8 cellular contexts compared by ENCODE assay signal in genomic region chr5:41869150-41869738, GRCh38. TPM values are rescaled to one million over a fixed set of nuclear protein-coding genes. Genes with fewer than 3 reads are reported as not detected.
DNase-seq lines count a peak whose midpoint lies in the region; ATAC-seq and TF ChIP-seq lines count a peak whose summit lies in the region.

No MANE protein-coding gene starts in this region.

- no peak for TF ChIP-seq POLR2A in gastrocnemius medialis (IDR thresholded peaks at IDR 0.05)

- H3K9me3 Mint-ChIP-seq in CD4-positive, CD25-positive, alpha-beta regulatory T cell: no peaks in the 10 kb centered on the region
- no peaks in the 10 kb centered on the region for H3K9me3 Mint-ChIP-seq in GM23338
- H3K9me3 Mint-ChIP-seq in MCF 10A (ENCODE audit: unreplicated experiment): no peaks in the 10 kb centered on the region

- peaks cover 40 to 67% (median 56%) of the 10 kb centered on the region in 4 donors for H3K4me1 Mint-ChIP-seq in CD4-positive, CD25-positive, alpha-beta regulatory T cell
- peaks cover 14% of the 10 kb centered on the region; the same call in 2 of the 3 replicates for H3K4me1 Mint-ChIP-seq in GM23338
- peaks cover 26% of the 10 kb centered on the region for H3K4me1 Mint-ChIP-seq in MCF 10A (ENCODE audit: insufficient read depth, unreplicated experiment)

- intact Hi-C loops in PC-9 (cut with micrococcal nuclease; ENCODE audit: unreplicated experiment) (no loop called here), MCF 10A (cut with micrococcal nuclease) (loop anchor here (1.0 kb wide), 1 partner anchor 35 kb away; the partner anchor contains the start of gene RIMOC1), gastrocnemius medialis (cut with DNase I; ENCODE audit: low total_unique reads) (no loop called here)

- no peak for ATAC-seq in CD4-positive, CD25-positive, alpha-beta regulatory T cell (ENCODE audit: low read depth in 2 of 2)
- ATAC-seq in GM23338: peak; percentile 71
- peak in 1 of 2 donors; percentile 71 for ATAC-seq in gastrocnemius medialis
- ATAC-seq in HG03025 (IDR thresholded peaks at IDR 0.05; ENCODE audit: low FRiP score, unreplicated experiment): no peak

- BruUV-seq in PC-9 (replicated peaks; lab: Mats Ljungman, UMichigan) (no TSS peak), MCF 10A (replicated peaks; lab: Mats Ljungman, UMichigan) (no TSS peak)

- no peaks in the 10 kb centered on the region for H3K27me3 ChIP-seq in CD4-positive, CD25-positive, alpha-beta regulatory T cell (ENCODE audit: control insufficient read depth, insufficient read depth, low read length)
- peaks cover 36% of the 10 kb centered on the region for H3K27me3 ChIP-seq in GM23338 (ENCODE audit: insufficient read depth)
- H3K27me3 ChIP-seq in PC-9 (ENCODE audit: insufficient read depth, low read depth): peaks cover 24% of the 10 kb centered on the region
- H3K27me3 ChIP-seq in gastrocnemius medialis: no peaks in the 10 kb centered on the region

- H3K36me3 ChIP-seq in CD4-positive, CD25-positive, alpha-beta regulatory T cell (ENCODE audit: control insufficient read depth, insufficient read depth, low read length): no peaks in the 10 kb centered on the region
- H3K36me3 ChIP-seq in GM23338 (ENCODE audit: insufficient read depth): no peaks in the 10 kb centered on the region
- H3K36me3 ChIP-seq in PC-9 (ENCODE audit: low read depth): no peaks in the 10 kb centered on the region
- no peaks in the 10 kb centered on the region for H3K36me3 ChIP-seq in gastrocnemius medialis

- H3K27me3 Mint-ChIP-seq in CD4-positive, CD25-positive, alpha-beta regulatory T cell: no peaks in the 10 kb centered on the region
- H3K27me3 Mint-ChIP-seq in GM23338 (ENCODE audit: insufficient read depth, low read depth, poor library complexity) (peaks cover 12% of the 10 kb centered on the region), MCF 10A (ENCODE audit: insufficient read depth, unreplicated experiment) (no peaks in the 10 kb centered on the region)

- peak overlapping the region; percentile 60 for H3K4me3 ChIP-seq in CD4-positive, CD25-positive, alpha-beta regulatory T cell (ENCODE audit: low read depth, low read length)
- H3K4me3 ChIP-seq in GM23338 (peak overlapping the region; percentile 90), PC-9 (peak overlapping the region; percentile 67; the same call in 1 of the 2 replicates), iPS-18c (ENCODE audit: insufficient read depth, low read depth, low read length) (peak overlapping the region; percentile 95), gastrocnemius medialis (peak overlapping the region; percentile 74 to 87 (median 84))

- no peak for TF ChIP-seq CTCF in GM23338 (conservative IDR thresholded peaks at IDR 0.05; ENCODE audit: low read depth in 2 of 2)
- TF ChIP-seq CTCF in PC-9 (conservative IDR thresholded peaks at IDR 0.05): no peak
- TF ChIP-seq CTCF in MCF 10A (IDR thresholded peaks at IDR 0.05; ENCODE audit: unreplicated experiment): no peak
- no peak for TF ChIP-seq CTCF in gastrocnemius medialis (IDR thresholded peaks at IDR 0.05 in 4 of 5, conservative IDR thresholded peaks at IDR 0.05 in 1 of 5)

- in situ Hi-C loops in gastrocnemius medialis (cut with MboI; ENCODE audit: low sequenced_read_pairs in 4 of 4): loop anchor here in 3 of 4 donors (10.0 to 25.0 kb wide), 4 partner anchors 193 to 1026 kb away; partner anchors contain the start of gene CCDC152 (in 2 of the 3)

- DNase-seq in CD4-positive, CD25-positive, alpha-beta regulatory T cell: peak in 1 of 3 donors; percentile 3
- DNase-seq in GM23338 (ENCODE audit: low spot score) (peak; percentile 61), PC-9 (no peak), MCF 10A (ENCODE audit: unreplicated experiment) (peak; percentile 40), gastrocnemius medialis (peak; percentile 14 to 33), GDM1 (lab: John Stamatoyannopoulos, UW) (no peak)

- H3K27ac ChIP-seq in CD4-positive, CD25-positive, alpha-beta regulatory T cell (ENCODE audit: insufficient read depth, low read length, poor library complexity, severe bottlenecking): peak overlapping the region; percentile 92
- H3K27ac ChIP-seq in GM23338 (ENCODE audit: low read depth) (no peak overlapping the region), PC-9 (no peak overlapping the region), gastrocnemius medialis (peak overlapping the region; percentile 80 to 89 (median 86))

- H3K4me2 ChIP-seq in GM23338: peak overlapping the region; percentile 92
- peak overlapping the region; percentile 85 for H3K4me2 ChIP-seq in PC-9

- peak overlapping the region; percentile 96; the same call in 1 of the 2 replicates for H2AFZ ChIP-seq in GM23338
- H2AFZ ChIP-seq in PC-9: no peak overlapping the region

- H3K27ac Mint-ChIP-seq in CD4-positive, CD25-positive, alpha-beta regulatory T cell: peak overlapping the region; percentile 83 to 99 (median 96)
- no peak overlapping the region; the same call in 1 of the 2 replicates for H3K27ac Mint-ChIP-seq in GM23338
- peak overlapping the region; percentile 86 for H3K27ac Mint-ChIP-seq in MCF 10A (ENCODE audit: low read depth, unreplicated experiment)

- H3K4me3 Mint-ChIP-seq in CD4-positive, CD25-positive, alpha-beta regulatory T cell: peak overlapping the region; percentile 93 to 99 (median 96)
- H3K4me3 Mint-ChIP-seq in GM23338 (peak overlapping the region; percentile 89), MCF 10A (ENCODE audit: unreplicated experiment) (peak overlapping the region; percentile 89)

- CTCF ChIA-PET in PC-9 (lab: Charles Lee) (no interaction called here), MCF 10A (lab: Yijun Ruan, JAX) (interaction anchor here (0.6 to 6.1 kb wide), 8 partner anchors 12 to 1042 kb away, joined by 3 to 43 read pairs (median 3); partner anchors contain the start of genes FBXO4 and RIMOC1)

- H3K4me1 ChIP-seq in CD4-positive, CD25-positive, alpha-beta regulatory T cell (ENCODE audit: control insufficient read depth, insufficient read depth, low read length, poor library complexity, severe bottlenecking): peaks cover 39% of the 10 kb centered on the region
- H3K4me1 ChIP-seq in GM23338 (ENCODE audit: insufficient read depth) (peaks cover 10% of the 10 kb centered on the region; the same call in 1 of the 2 replicates), PC-9 (replicated peaks; ENCODE audit: insufficient read depth) (0 out of 2 replicates have a peak, but pooled peaks cover 4% of the 10 kb centered on the region), gastrocnemius medialis (peaks cover 7 to 11% of the 10 kb centered on the region in 2 donors)

- H4K20me1 ChIP-seq in GM23338 (replicated peaks; ENCODE audit: insufficient read depth): no peaks in the 10 kb centered on the region; the same call in none of the 2 replicates
- no peaks in the 10 kb centered on the region for H4K20me1 ChIP-seq in PC-9 (ENCODE audit: insufficient read depth)

- H3K9me2 ChIP-seq in GM23338 (ENCODE audit: insufficient read depth): no peaks in the 10 kb centered on the region
- no peaks in the 10 kb centered on the region for H3K9me2 ChIP-seq in PC-9 (ENCODE audit: insufficient read depth)

- H3K36me3 Mint-ChIP-seq in CD4-positive, CD25-positive, alpha-beta regulatory T cell: no peaks in the 10 kb centered on the region
- peaks cover 4% of the 10 kb centered on the region for H3K36me3 Mint-ChIP-seq in GM23338 (ENCODE audit: low read depth)
- peaks cover 6% of the 10 kb centered on the region for H3K36me3 Mint-ChIP-seq in MCF 10A (ENCODE audit: insufficient read depth, unreplicated experiment)

- H3F3A ChIP-seq in GM23338 (replicated peaks; ENCODE audit: low read depth) (0 out of 2 replicates have a peak, but pooled peaks cover 3% of the 10 kb centered on the region), PC-9 (ENCODE audit: insufficient read depth, low read depth) (no peaks in the 10 kb centered on the region)

- no peaks in the 10 kb centered on the region for H3K9me3 ChIP-seq in CD4-positive, CD25-positive, alpha-beta regulatory T cell (ENCODE audit: control insufficient read depth in 2 of 2, low read length in 2 of 2)
- H3K9me3 ChIP-seq in PC-9 (ENCODE audit: insufficient read depth, low read depth) (no peaks in the 10 kb centered on the region), iPS-18c (ENCODE audit: control insufficient read depth, insufficient read depth, low read length) (no peaks in the 10 kb centered on the region), gastrocnemius medialis (no peaks in the 10 kb centered on the region)

- peaks cover 32% of the 10 kb centered on the region for H3K79me2 ChIP-seq in GM23338 (replicated peaks; ENCODE audit: insufficient read depth)
- H3K79me2 ChIP-seq in PC-9 (ENCODE audit: low read depth): no peaks in the 10 kb centered on the region

- POLR2A ChIA-PET in PC-9 (lab: Charles Lee; ENCODE audit: unreplicated experiment): no interaction called here
- POLR2A ChIA-PET in MCF 10A (lab: Yijun Ruan, JAX): interaction anchor here (0.5 to 5.3 kb wide), 11 partner anchors 10 to 941 kb away, joined by 3 to 57 read pairs (median 4); partner anchors contain the start of genes FBXO4 and RIMOC1

TF ChIP-seq in GM23338, 12 proteins besides CTCF, POLR2A, EP300 and RAD21 (continues in another document):
- no peak for TF ChIP-seq NANOG (IDR thresholded peaks at IDR 0.05; ENCODE audit: borderline replicate concordance)

RNA-seq across cellular contexts. Expression of gene OXCT1, which starts 1.0 kb away (rescaled TPM):
- 27.4 TPM for total RNA-seq in CD4-positive, CD25-positive, alpha-beta regulatory T cell
- 10 to 100 TPM; 22.3 to 31.3 (median 29.6) TPM for polyA plus RNA-seq in CD4-positive, CD25-positive, alpha-beta regulatory T cell
- total RNA-seq in GM23338 (2014; rRNA removed; shearing (Covaris generic)): 29.2 and 37.0 TPM in 2 replicates
- 11.6 and 12.9 TPM in 2 replicates for polyA plus RNA-seq in GM23338 (2016; fragmentation: Nextera tagmentation; extraction: Ambion mirVana)
- total RNA-seq in PC-9 (2021) (22.5 and 29.7 TPM in 2 replicates), MCF 10A (2022) (47.1 and 48.6 TPM in 2 replicates), gastrocnemius medialis (10 to 100 TPM in 3 of 4 donors, 1 to 10 TPM in 1; 9.4 to 45.4 (median 20.5) TPM)

RNA-seq across cellular contexts. Expression of gene RIMOC1, which starts 34.9 kb away (rescaled TPM):
- total RNA-seq in CD4-positive, CD25-positive, alpha-beta regulatory T cell: 13.7 TPM
- polyA plus RNA-seq in CD4-positive, CD25-positive, alpha-beta regulatory T cell: 10 to 100 TPM; 11.2 to 12.5 (median 11.7) TPM
- 25.3 and 30.3 TPM in 2 replicates for total RNA-seq in GM23338 (2014; rRNA removed; shearing (Covaris generic))
- 22.7 and 26.4 TPM in 2 replicates for polyA plus RNA-seq in GM23338 (2016; fragmentation: Nextera tagmentation; extraction: Ambion mirVana)
- total RNA-seq in PC-9 (2021) (40.1 and 68.6 TPM in 2 replicates), MCF 10A (2022) (40.4 and 45.4 TPM in 2 replicates), gastrocnemius medialis (1 to 10 TPM; 5.0 to 8.2 (median 6.2) TPM)

RNA-seq across cellular contexts. Expression of gene FBXO4, which starts 55.8 kb away (rescaled TPM):
- 11.9 TPM for total RNA-seq in CD4-positive, CD25-positive, alpha-beta regulatory T cell
- 10 to 100 TPM; 18.0 to 27.4 (median 21.5) TPM for polyA plus RNA-seq in CD4-positive, CD25-positive, alpha-beta regulatory T cell
- 0.54 and 0.63 TPM in 2 replicates for total RNA-seq in GM23338 (2014; rRNA removed; shearing (Covaris generic))
- 0.52 and 0.74 TPM in 2 replicates for polyA plus RNA-seq in GM23338 (2016; fragmentation: Nextera tagmentation; extraction: Ambion mirVana)
- total RNA-seq in PC-9 (2021) (27.8 and 30.4 TPM in 2 replicates), MCF 10A (2022) (18.4 and 20.2 TPM in 2 replicates), gastrocnemius medialis (1 to 10 TPM; 1.8 to 4.7 (median 3.1) TPM)

Comparison
In these comparisons a context has a peak if more than half of its experiments do, and no peak if none do; other contexts are left out.
1. DNase-seq: peak in GM23338 (single experiment), MCF 10A (single experiment) and gastrocnemius medialis (2 of 2); none in PC-9 (0 of 2) and GDM1 (single experiment).
2. H3K27ac ChIP-seq: peak in CD4-positive, CD25-positive, alpha-beta regulatory T cell (single experiment) and gastrocnemius medialis (4 of 4); none in GM23338 (single experiment) and PC-9 (single experiment).
3. Peak in every context shown above with its lines, with median percentiles within 50 percentile points of each other: H3K4me3 ChIP-seq and H3K4me3 Mint-ChIP-seq.